Comparison of ENCODE assay signal across 1 cellular context in the genomic region with DNA sequence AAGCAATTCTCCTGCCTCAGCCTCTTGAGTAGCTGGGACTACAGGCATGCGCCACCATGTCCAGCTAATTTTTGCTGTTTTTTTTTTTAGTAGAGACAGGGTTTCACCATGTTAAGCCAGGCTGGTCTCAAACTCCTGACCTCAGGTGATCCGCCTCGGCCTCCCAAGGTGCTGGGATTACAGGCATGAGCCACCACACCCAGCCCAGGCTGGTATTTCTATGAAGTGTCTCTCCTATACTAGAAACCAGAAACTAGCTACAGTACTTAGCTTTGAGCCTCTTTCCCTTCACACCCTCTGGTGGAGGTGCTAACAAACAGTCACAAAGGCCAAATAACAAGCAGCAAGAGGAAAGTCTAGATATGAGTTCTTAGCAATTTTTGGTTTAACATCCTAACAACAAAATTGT.
TF ChIP-seq lines count a peak whose summit lies in the region.
"Not testable (repeated sequence)": the region's sequence is repeated elsewhere in the genome, so short reads cannot be mapped to it uniquely, and the experiment has no call there.

No MANE protein-coding gene starts in this region.

TF ChIP-seq in K562, 482 proteins besides CTCF, POLR2A, EP300 and RAD21:
- TF ChIP-seq, protein P1, sequence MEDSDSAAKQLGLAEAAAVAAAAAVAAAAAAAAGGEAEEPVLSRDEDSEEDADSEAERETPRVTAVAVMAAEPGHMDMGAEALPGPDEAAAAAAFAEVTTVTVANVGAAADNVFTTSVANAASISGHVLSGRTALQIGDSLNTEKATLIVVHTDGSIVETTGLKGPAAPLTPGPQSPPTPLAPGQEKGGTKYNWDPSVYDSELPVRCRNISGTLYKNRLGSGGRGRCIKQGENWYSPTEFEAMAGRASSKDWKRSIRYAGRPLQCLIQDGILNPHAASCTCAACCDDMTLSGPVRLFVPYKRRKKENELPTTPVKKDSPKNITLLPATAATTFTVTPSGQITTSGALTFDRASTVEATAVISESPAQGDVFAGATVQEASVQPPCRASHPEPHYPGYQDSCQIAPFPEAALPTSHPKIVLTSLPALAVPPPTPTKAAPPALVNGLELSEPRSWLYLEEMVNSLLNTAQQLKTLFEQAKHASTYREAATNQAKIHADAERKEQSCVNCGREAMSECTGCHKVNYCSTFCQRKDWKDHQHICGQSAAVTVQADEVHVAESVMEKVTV (CRISPR knock-in tag; IDR thresholded peaks at IDR 0.05) = 0 out of 2 replicates have a peak, but pooled peaks have one; percentile 18
- TF ChIP-seq SMC3 (conservative IDR thresholded peaks at IDR 0.05; ENCODE audit: insufficient read depth, low read depth, low read length) (0 out of 2 replicates have a peak, but pooled peaks have one; percentile 53), TAF7 (tag; IDR thresholded peaks at IDR 0.05) (0 out of 2 replicates have a peak, but pooled peaks have one; percentile 9), GABPB1 (CRISPR knock-in tag; IDR thresholded peaks at IDR 0.05) (0 out of 2 replicates have a peak, but pooled peaks have one; percentile 23), LARP7 (IDR thresholded peaks at IDR 0.05) (0 out of 2 replicates have a peak, but pooled peaks have one; percentile 41), L3MBTL2 (IDR thresholded peaks at IDR 0.05) (peak; percentile 22; the same call in 1 of the 2 replicates), BRD9 (IDR thresholded peaks at IDR 0.05; ENCODE audit: low read depth, partially characterized antibody) (peak; percentile 40), SMARCE1 (IDR thresholded peaks at IDR 0.05) (0 out of 2 replicates have a peak, but pooled peaks have one; percentile 23), HDGF (IDR thresholded peaks at IDR 0.05) (peak; percentile 81; the same call in 1 of the 2 replicates), RCOR1 (IDR thresholded peaks at IDR 0.05; ENCODE audit: borderline replicate concordance in 1 of 2, low read depth in 2 of 2, low read length in 2 of 2) (peak in 1 of 2 experiments; percentile 35; a peak in 1 of 4 replicates), LCOR (CRISPR knock-in tag; IDR thresholded peaks at IDR 0.05) (0 out of 2 replicates have a peak, but pooled peaks have one; percentile 37), TBP (optimal IDR thresholded peaks at IDR 0.05; ENCODE audit: low read depth, low read length) (peak; percentile 23), DMBX1 (CRISPR knock-in tag; IDR thresholded peaks at IDR 0.05; ENCODE audit: borderline replicate concordance) (0 out of 2 replicates have a peak, but pooled peaks have one; percentile 62), ARNT (IDR thresholded peaks at IDR 0.05) (0 out of 4 replicates have a peak, but pooled peaks of 1 of the 2 experiments have one; percentile 14), ARID2 (IDR thresholded peaks at IDR 0.05) (0 out of 2 replicates have a peak, but pooled peaks have one; percentile 25), TEAD4 (IDR thresholded peaks at IDR 0.05; ENCODE audit: low read length) (0 out of 2 replicates have a peak, but pooled peaks have one; percentile 4)
- TF ChIP-seq, protein P2, sequence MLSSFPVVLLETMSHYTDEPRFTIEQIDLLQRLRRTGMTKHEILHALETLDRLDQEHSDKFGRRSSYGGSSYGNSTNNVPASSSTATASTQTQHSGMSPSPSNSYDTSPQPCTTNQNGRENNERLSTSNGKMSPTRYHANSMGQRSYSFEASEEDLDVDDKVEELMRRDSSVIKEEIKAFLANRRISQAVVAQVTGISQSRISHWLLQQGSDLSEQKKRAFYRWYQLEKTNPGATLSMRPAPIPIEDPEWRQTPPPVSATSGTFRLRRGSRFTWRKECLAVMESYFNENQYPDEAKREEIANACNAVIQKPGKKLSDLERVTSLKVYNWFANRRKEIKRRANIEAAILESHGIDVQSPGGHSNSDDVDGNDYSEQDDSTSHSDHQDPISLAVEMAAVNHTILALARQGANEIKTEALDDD (IDR thresholded peaks at IDR 0.05) = peak; percentile 92
- TF ChIP-seq, protein P3, sequence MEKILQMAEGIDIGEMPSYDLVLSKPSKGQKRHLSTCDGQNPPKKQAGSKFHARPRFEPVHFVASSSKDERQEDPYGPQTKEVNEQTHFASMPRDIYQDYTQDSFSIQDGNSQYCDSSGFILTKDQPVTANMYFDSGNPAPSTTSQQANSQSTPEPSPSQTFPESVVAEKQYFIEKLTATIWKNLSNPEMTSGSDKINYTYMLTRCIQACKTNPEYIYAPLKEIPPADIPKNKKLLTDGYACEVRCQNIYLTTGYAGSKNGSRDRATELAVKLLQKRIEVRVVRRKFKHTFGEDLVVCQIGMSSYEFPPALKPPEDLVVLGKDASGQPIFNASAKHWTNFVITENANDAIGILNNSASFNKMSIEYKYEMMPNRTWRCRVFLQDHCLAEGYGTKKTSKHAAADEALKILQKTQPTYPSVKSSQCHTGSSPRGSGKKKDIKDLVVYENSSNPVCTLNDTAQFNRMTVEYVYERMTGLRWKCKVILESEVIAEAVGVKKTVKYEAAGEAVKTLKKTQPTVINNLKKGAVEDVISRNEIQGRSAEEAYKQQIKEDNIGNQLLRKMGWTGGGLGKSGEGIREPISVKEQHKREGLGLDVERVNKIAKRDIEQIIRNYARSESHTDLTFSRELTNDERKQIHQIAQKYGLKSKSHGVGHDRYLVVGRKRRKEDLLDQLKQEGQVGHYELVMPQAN (IDR thresholded peaks at IDR 0.05; ENCODE audit: borderline replicate concordance) = peak; percentile 38; the same call in 1 of the 2 replicates
- TF ChIP-seq, protein P4, sequence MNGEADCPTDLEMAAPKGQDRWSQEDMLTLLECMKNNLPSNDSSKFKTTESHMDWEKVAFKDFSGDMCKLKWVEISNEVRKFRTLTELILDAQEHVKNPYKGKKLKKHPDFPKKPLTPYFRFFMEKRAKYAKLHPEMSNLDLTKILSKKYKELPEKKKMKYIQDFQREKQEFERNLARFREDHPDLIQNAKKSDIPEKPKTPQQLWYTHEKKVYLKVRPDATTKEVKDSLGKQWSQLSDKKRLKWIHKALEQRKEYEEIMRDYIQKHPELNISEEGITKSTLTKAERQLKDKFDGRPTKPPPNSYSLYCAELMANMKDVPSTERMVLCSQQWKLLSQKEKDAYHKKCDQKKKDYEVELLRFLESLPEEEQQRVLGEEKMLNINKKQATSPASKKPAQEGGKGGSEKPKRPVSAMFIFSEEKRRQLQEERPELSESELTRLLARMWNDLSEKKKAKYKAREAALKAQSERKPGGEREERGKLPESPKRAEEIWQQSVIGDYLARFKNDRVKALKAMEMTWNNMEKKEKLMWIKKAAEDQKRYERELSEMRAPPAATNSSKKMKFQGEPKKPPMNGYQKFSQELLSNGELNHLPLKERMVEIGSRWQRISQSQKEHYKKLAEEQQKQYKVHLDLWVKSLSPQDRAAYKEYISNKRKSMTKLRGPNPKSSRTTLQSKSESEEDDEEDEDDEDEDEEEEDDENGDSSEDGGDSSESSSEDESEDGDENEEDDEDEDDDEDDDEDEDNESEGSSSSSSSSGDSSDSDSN (IDR thresholded peaks at IDR 0.05; ENCODE audit: borderline replicate concordance in 1 of 2, low read depth in 2 of 2, low read length in 2 of 2) = 0 out of 4 replicates have a peak, but pooled peaks of 1 of the 2 experiments have one; percentile 37
- not testable (repeated sequence) for TF ChIP-seq TEAD4 (CRISPR knock-in tag; IDR thresholded peaks at IDR 0.05; ENCODE audit: borderline replicate concordance)
